ENCODE assay signal across 13 cellular contexts in the genomic region with DNA sequence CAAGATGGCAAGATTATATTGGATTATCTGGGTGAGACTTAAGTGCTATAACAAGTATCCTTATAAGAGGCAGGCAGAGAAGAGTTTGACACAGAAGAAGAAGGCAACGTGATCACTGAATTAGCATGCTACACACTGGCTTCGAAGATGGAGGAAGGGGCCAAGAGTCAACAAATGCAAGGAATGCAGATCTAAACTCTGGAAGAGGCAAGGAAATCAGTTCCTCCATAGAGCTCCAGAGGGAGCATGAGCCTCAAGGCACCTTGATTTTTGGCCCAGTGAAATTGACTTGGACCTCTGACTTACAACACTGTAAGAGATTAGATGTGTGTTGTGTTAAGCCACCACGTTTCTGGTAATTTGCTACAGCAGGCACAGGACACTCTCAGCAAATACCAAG.
DNase-seq lines count a peak whose midpoint lies in the region; ATAC-seq and TF ChIP-seq lines count a peak whose summit lies in the region.
"Had no signal": no experiment of that assay in that cellular context is flagged by ENCODE, and none has a peak within 500 bp of the region (broad histone marks: within the 10 kb centered on the region; RNA-seq: fewer than 3 reads in every experiment).

No MANE protein-coding gene starts in this region.

- TF ChIP-seq CTCF in endodermal cell (conservative IDR thresholded peaks at IDR 0.05), result peak; percentile 53

- H3K4me3 ChIP-seq in endodermal cell (ENCODE audit: low read length), result no peak overlapping the region

- no peak for ATAC-seq in activated T-helper 17 cell treated with anti-CD3 and anti-CD28 coated beads, Interleukin-2, amount 50 U/mL, for 72 hours (replicated peaks)
- ATAC-seq: CD8-positive, alpha-beta T cell had no signal

- H3K27me3 Mint-ChIP-seq in endodermal cell (ENCODE audit: insufficient read depth), result no peaks in the 10 kb centered on the region
- H3K27me3 Mint-ChIP-seq in activated T-helper 17 cell treated with anti-CD3 and anti-CD28 coated beads, Interleukin-2, amount 50 U/mL, for 72 hours, result no peaks in the 10 kb centered on the region

- H3K9ac ChIP-seq in endodermal cell (ENCODE audit: extremely low read depth, low read length, poor library complexity, severe bottlenecking), result no peak overlapping the region

- peaks cover 5% of the 10 kb centered on the region for H3K9me3 ChIP-seq in endodermal cell (ENCODE audit: control insufficient read depth, low read length)

- no peaks in the 10 kb centered on the region for H3K27me3 ChIP-seq in endodermal cell (ENCODE audit: control insufficient read depth, insufficient read depth, low read length, poor library complexity, severe bottlenecking)

- no peaks in the 10 kb centered on the region for H3K36me3 ChIP-seq in endodermal cell (ENCODE audit: control insufficient read depth, insufficient read depth, low read length)

- 80 to 84% methylated on average over 3 of the region's 3 CpGs for WGBS in endodermal cell (ENCODE audit: insufficient coverage in 1 of 2, insufficient read length in 1 of 2), 2 experiments

- H3K4me1 ChIP-seq in endodermal cell (ENCODE audit: control insufficient read depth, insufficient read depth, low read length), result no peaks in the 10 kb centered on the region

- no peak overlapping the region for H3K27ac Mint-ChIP-seq in endodermal cell
- H3K27ac Mint-ChIP-seq in activated T-helper 17 cell treated with anti-CD3 and anti-CD28 coated beads, Interleukin-2, amount 50 U/mL, for 72 hours, result no peak overlapping the region
- H3K27ac Mint-ChIP-seq: CD14-positive monocyte; CD8-positive, alpha-beta T cell had no signal

- peak; percentile 23 for DNase-seq in NCI-H82 (lab: John Stamatoyannopoulos, UW)
- DNase-seq in NCI-H82 treated with DMSO at 0.1 percent for 48 hours (lab: John Stamatoyannopoulos, UW; ENCODE audit: unreplicated experiment), result no peak
- DNase-seq in endodermal cell, result peak; percentile 48
- DNase-seq in iPS-NIHi7 (ENCODE audit: extremely low spot score), result peak; percentile 33
- DNase-seq in hypothalamus (lab: John Stamatoyannopoulos, UW), result no peak
- no peak for DNase-seq in T-helper 9 cell
- DNase-seq: CD8-positive, alpha-beta T cell; COR-L47; DND-41; GDM1 had no signal

- H3K9me3 Mint-ChIP-seq in endodermal cell, result peaks cover 13% of the 10 kb centered on the region
- peaks cover 17% of the 10 kb centered on the region for H3K9me3 Mint-ChIP-seq in activated T-helper 17 cell treated with anti-CD3 and anti-CD28 coated beads, Interleukin-2, amount 50 U/mL, for 72 hours

- no peak overlapping the region for H3K4me3 Mint-ChIP-seq in endodermal cell
- H3K4me3 Mint-ChIP-seq in activated T-helper 17 cell treated with anti-CD3 and anti-CD28 coated beads, Interleukin-2, amount 50 U/mL, for 72 hours, result no peak overlapping the region
- H3K4me3 Mint-ChIP-seq: CD14-positive monocyte; CD8-positive, alpha-beta T cell had no signal

- H3K36me3 Mint-ChIP-seq in endodermal cell (ENCODE audit: low read depth), result peaks cover 3% of the 10 kb centered on the region
- no peaks in the 10 kb centered on the region for H3K36me3 Mint-ChIP-seq in activated T-helper 17 cell treated with anti-CD3 and anti-CD28 coated beads, Interleukin-2, amount 50 U/mL, for 72 hours (ENCODE audit: low read depth)
- H3K36me3 Mint-ChIP-seq: CD14-positive monocyte; CD8-positive, alpha-beta T cell had no signal

- H3K27ac ChIP-seq in endodermal cell (ENCODE audit: low read depth, low read length), result no peak overlapping the region
- H3K27ac ChIP-seq: 22Rv1 had no signal

- H3K4me1 Mint-ChIP-seq in endodermal cell, result no peaks in the 10 kb centered on the region
- no peaks in the 10 kb centered on the region for H3K4me1 Mint-ChIP-seq in activated T-helper 17 cell treated with anti-CD3 and anti-CD28 coated beads, Interleukin-2, amount 50 U/mL, for 72 hours
- H3K4me1 Mint-ChIP-seq: CD14-positive monocyte had no signal

Comparison
In these comparisons a context has a peak if more than half of its experiments do, and no peak if none do; other contexts are left out.
1. DNase-seq: peak in NCI-H82 (single experiment), endodermal cell (single experiment) and iPS-NIHi7 (single experiment); none in NCI-H82 treated with DMSO at 0.1 percent for 48 hours (single experiment), hypothalamus (0 of 51) and T-helper 9 cell (single experiment).